In the genomic region with DNA sequence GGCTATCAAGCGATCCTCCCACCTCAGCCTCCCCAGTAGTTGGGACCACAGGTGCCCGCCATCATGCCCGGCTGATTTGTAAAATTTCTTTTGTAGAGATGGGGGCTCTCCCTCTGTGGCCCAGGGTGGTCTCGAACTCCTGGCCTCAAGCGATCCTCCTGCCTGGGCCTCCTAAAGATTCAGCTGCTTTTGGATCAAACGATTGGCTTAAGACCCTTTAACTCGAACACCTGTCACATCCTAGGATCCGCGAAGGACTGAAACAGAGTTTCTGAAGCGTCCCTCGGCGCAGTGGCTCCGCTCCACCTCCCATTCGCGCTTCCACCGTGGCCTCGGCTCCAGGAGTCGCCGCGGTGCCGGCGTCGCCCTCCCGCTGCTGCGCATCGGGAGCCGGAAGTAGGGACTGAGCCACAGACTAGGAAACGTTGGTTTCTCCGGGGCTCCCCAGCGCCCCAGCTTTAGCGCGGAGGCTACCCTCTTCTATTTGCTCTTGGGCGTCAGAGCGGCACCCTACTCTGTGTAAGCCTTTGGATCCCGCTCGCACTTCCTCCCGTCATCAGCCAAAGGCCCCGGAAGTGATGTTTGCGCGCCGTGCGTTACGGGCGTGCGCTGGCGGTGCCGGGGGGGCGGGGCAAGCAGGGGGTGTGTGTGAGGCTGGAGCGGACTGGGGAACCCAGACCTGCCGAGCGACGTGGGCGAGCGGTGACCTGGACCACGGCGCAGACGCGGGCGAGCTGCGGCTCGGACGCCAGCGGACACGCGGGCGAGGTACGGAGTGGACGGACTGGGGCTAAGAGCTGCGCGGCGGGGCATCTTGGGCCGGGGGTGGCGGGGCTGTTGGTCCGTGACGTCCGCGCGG, we compare ENCODE assay signal across 1 cellular context.
TF ChIP-seq lines count a peak whose summit lies in the region.

No MANE protein-coding gene starts in this region.

TF ChIP-seq in HepG2, 621 proteins besides CTCF, POLR2A, EP300 and RAD21 (continued from another document and continues in another):
- TF ChIP-seq HOXD1 (CRISPR knock-in tag; IDR thresholded peaks at IDR 0.05) = no peak
- no peak for TF ChIP-seq FOXO4 (CRISPR knock-in tag; conservative IDR thresholded peaks at IDR 0.05)
- TF ChIP-seq, protein P1, sequence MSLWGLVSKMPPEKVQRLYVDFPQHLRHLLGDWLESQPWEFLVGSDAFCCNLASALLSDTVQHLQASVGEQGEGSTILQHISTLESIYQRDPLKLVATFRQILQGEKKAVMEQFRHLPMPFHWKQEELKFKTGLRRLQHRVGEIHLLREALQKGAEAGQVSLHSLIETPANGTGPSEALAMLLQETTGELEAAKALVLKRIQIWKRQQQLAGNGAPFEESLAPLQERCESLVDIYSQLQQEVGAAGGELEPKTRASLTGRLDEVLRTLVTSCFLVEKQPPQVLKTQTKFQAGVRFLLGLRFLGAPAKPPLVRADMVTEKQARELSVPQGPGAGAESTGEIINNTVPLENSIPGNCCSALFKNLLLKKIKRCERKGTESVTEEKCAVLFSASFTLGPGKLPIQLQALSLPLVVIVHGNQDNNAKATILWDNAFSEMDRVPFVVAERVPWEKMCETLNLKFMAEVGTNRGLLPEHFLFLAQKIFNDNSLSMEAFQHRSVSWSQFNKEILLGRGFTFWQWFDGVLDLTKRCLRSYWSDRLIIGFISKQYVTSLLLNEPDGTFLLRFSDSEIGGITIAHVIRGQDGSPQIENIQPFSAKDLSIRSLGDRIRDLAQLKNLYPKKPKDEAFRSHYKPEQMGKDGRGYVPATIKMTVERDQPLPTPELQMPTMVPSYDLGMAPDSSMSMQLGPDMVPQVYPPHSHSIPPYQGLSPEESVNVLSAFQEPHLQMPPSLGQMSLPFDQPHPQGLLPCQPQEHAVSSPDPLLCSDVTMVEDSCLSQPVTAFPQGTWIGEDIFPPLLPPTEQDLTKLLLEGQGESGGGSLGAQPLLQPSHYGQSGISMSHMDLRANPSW (CRISPR knock-in tag; IDR thresholded peaks at IDR 0.05; ENCODE audit: borderline replicate concordance) = 0 out of 2 replicates have a peak, but pooled peaks have one; percentile 50
- no peak for TF ChIP-seq KLF11 (CRISPR knock-in tag; IDR thresholded peaks at IDR 0.05)
- TF ChIP-seq, protein P2, sequence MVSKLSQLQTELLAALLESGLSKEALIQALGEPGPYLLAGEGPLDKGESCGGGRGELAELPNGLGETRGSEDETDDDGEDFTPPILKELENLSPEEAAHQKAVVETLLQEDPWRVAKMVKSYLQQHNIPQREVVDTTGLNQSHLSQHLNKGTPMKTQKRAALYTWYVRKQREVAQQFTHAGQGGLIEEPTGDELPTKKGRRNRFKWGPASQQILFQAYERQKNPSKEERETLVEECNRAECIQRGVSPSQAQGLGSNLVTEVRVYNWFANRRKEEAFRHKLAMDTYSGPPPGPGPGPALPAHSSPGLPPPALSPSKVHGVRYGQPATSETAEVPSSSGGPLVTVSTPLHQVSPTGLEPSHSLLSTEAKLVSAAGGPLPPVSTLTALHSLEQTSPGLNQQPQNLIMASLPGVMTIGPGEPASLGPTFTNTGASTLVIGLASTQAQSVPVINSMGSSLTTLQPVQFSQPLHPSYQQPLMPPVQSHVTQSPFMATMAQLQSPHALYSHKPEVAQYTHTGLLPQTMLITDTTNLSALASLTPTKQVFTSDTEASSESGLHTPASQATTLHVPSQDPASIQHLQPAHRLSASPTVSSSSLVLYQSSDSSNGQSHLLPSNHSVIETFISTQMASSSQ (IDR thresholded peaks at IDR 0.05; ENCODE audit: low read depth) = no peak
- TF ChIP-seq, protein P2 (CRISPR knock-in tag; IDR thresholded peaks at IDR 0.05; ENCODE audit: borderline replicate concordance) = peak; percentile 58; the same call in 1 of the 2 replicates
- TF ChIP-seq ZNF557 (CRISPR knock-in tag; IDR thresholded peaks at IDR 0.05) = no peak
- TF ChIP-seq FLYWCH1 (CRISPR knock-in tag; IDR thresholded peaks at IDR 0.05) = peak; percentile 84; the same call in 1 of the 2 replicates
- TF ChIP-seq, protein P3, sequence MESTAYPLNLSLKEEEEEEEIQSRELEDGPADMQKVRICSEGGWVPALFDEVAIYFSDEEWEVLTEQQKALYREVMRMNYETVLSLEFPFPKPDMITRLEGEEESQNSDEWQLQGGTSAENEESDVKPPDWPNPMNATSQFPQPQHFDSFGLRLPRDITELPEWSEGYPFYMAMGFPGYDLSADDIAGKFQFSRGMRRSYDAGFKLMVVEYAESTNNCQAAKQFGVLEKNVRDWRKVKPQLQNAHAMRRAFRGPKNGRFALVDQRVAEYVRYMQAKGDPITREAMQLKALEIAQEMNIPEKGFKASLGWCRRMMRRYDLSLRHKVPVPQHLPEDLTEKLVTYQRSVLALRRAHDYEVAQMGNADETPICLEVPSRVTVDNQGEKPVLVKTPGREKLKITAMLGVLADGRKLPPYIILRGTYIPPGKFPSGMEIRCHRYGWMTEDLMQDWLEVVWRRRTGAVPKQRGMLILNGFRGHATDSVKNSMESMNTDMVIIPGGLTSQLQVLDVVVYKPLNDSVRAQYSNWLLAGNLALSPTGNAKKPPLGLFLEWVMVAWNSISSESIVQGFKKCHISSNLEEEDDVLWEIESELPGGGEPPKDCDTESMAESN (CRISPR knock-in tag; conservative IDR thresholded peaks at IDR 0.05) = peak; percentile 65
- TF ChIP-seq FOXJ3 (CRISPR knock-in tag; IDR thresholded peaks at IDR 0.05; ENCODE audit: borderline replicate concordance) = 0 out of 2 replicates have a peak, but pooled peaks have one; percentile 37
- TF ChIP-seq HOXA5 (CRISPR knock-in tag; IDR thresholded peaks at IDR 0.05) = 0 out of 2 replicates have a peak, but pooled peaks have one; percentile 68
- no peak for TF ChIP-seq FOXK2 (IDR thresholded peaks at IDR 0.05)
- TF ChIP-seq, protein P4, sequence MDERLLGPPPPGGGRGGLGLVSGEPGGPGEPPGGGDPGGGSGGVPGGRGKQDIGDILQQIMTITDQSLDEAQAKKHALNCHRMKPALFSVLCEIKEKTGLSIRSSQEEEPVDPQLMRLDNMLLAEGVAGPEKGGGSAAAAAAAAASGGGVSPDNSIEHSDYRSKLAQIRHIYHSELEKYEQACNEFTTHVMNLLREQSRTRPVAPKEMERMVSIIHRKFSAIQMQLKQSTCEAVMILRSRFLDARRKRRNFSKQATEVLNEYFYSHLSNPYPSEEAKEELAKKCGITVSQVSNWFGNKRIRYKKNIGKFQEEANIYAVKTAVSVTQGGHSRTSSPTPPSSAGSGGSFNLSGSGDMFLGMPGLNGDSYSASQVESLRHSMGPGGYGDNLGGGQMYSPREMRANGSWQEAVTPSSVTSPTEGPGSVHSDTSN (CRISPR knock-in tag; IDR thresholded peaks at IDR 0.05) = no peak
- no peak for TF ChIP-seq TBL1XR1 (IDR thresholded peaks at IDR 0.05; ENCODE audit: borderline replicate concordance, low read length, partially characterized antibody)
- TF ChIP-seq MEIS1 (CRISPR knock-in tag; IDR thresholded peaks at IDR 0.05; ENCODE audit: borderline replicate concordance) = peak; percentile 37; the same call in 1 of the 2 replicates
- TF ChIP-seq JUND (CRISPR knock-in tag; IDR thresholded peaks at IDR 0.05) = no peak; the same call in 1 of the 2 replicates
- TF ChIP-seq ZFP82 (CRISPR knock-in tag; IDR thresholded peaks at IDR 0.05; ENCODE audit: borderline replicate concordance) = peak; percentile 30; the same call in 1 of the 2 replicates
- TF ChIP-seq, protein P5, sequence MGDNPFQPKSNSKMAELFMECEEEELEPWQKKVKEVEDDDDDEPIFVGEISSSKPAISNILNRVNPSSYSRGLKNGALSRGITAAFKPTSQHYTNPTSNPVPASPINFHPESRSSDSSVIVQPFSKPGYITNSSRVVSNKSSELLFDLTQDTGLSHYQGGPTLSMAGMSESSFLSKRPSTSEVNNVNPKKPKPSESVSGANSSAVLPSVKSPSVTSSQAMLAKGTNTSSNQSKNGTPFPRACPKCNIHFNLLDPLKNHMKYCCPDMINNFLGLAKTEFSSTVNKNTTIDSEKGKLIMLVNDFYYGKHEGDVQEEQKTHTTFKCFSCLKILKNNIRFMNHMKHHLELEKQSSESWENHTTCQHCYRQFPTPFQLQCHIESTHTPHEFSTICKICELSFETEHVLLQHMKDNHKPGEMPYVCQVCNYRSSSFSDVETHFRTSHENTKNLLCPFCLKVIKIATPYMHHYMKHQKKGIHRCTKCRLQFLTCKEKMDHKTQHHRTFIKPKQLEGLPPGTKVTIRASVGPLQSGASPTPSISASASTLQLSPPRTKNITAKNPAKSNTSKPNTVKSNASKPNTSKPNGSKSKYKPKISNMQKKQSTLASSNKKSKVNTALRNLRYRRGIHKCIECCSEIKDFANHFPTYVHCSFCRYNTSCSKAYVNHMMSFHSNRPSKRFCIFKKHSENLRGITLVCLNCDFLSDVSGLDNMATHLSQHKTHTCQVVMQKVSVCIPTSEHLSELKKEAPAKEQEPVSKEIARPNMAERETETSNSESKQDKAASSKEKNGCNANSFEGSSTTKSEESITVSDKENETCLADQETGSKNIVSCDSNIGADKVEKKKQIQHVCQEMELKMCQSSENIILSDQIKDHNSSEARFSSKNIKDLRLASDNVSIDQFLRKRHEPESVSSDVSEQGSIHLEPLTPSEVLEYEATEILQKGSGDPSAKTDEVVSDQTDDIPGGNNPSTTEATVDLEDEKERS (CRISPR knock-in tag; IDR thresholded peaks at IDR 0.05) = peak; percentile 57; the same call in 1 of the 2 replicates
- no peak for TF ChIP-seq ZNF367 (CRISPR knock-in tag; IDR thresholded peaks at IDR 0.05; ENCODE audit: borderline replicate concordance)
- peak; percentile 77 for TF ChIP-seq ELF1 (CRISPR knock-in tag; IDR thresholded peaks at IDR 0.05)
- peak; percentile 42; the same call in 1 of the 2 replicates for TF ChIP-seq STAT5B (CRISPR knock-in tag; IDR thresholded peaks at IDR 0.05)
- no peak for TF ChIP-seq ZNF615 (CRISPR knock-in tag; IDR thresholded peaks at IDR 0.05; ENCODE audit: borderline replicate concordance)
- TF ChIP-seq HDAC6 (IDR thresholded peaks at IDR 0.05; ENCODE audit: low read depth, low read length) = no peak
- TF ChIP-seq LCORL (IDR thresholded peaks at IDR 0.05) = no peak
- no peak for TF ChIP-seq LCORL (CRISPR knock-in tag; IDR thresholded peaks at IDR 0.05)
- no peak for TF ChIP-seq PHB2 (IDR thresholded peaks at IDR 0.05; ENCODE audit: partially characterized antibody)
- TF ChIP-seq, protein P6, sequence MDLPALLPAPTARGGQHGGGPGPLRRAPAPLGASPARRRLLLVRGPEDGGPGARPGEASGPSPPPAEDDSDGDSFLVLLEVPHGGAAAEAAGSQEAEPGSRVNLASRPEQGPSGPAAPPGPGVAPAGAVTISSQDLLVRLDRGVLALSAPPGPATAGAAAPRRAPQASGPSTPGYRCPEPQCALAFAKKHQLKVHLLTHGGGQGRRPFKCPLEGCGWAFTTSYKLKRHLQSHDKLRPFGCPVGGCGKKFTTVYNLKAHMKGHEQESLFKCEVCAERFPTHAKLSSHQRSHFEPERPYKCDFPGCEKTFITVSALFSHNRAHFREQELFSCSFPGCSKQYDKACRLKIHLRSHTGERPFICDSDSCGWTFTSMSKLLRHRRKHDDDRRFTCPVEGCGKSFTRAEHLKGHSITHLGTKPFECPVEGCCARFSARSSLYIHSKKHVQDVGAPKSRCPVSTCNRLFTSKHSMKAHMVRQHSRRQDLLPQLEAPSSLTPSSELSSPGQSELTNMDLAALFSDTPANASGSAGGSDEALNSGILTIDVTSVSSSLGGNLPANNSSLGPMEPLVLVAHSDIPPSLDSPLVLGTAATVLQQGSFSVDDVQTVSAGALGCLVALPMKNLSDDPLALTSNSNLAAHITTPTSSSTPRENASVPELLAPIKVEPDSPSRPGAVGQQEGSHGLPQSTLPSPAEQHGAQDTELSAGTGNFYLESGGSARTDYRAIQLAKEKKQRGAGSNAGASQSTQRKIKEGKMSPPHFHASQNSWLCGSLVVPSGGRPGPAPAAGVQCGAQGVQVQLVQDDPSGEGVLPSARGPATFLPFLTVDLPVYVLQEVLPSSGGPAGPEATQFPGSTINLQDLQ (CRISPR knock-in tag; IDR thresholded peaks at IDR 0.05) = peak; percentile 79; the same call in 1 of the 2 replicates
- TF ChIP-seq MEIS2 (CRISPR knock-in tag; IDR thresholded peaks at IDR 0.05) = peak; percentile 54
- no peak for TF ChIP-seq ZNF20 (CRISPR knock-in tag; IDR thresholded peaks at IDR 0.05)
- no peak for TF ChIP-seq NFATC3 (CRISPR knock-in tag; IDR thresholded peaks at IDR 0.05)
- TF ChIP-seq MED1 (CRISPR knock-in tag; IDR thresholded peaks at IDR 0.05) = 0 out of 2 replicates have a peak, but pooled peaks have one; percentile 51
- TF ChIP-seq ZBTB4 (CRISPR knock-in tag; IDR thresholded peaks at IDR 0.05; ENCODE audit: borderline replicate concordance) = peak; percentile 57; the same call in 1 of the 2 replicates
